In the genomic region with DNA sequence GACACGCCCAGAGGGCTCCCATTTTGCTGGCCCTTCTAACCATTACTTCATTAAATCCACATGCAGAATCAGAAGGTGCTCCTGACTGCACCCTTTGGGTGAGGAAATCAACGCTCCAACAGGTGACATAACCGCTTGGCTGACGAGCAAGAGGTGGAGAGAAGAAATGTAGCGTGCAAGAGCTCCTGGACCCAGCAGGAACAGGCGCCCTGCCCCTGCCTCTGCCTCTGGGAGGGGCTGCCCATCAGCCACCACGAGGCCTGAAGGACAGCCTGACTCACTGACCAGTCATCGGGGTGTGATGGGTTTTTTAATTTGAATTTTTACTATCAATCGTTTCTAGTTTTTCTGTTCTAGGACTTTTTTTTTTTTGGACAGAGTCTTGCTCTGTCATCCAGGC, we compare ENCODE assay signal across 18 cellular contexts.
DNase-seq lines count a peak whose midpoint lies in the region; FAIRE-seq and TF ChIP-seq lines count a peak whose summit lies in the region.
"Had no signal": no experiment of that assay in that cellular context is flagged by ENCODE, and none has a peak within 500 bp of the region (broad histone marks: within the 10 kb centered on the region; RNA-seq: fewer than 3 reads in every experiment).

No MANE protein-coding gene starts in this region.

- no peak overlapping the region for H3K27ac Mint-ChIP-seq in activated naive CD4-positive, alpha-beta T cell treated with anti-CD3 and anti-CD28 coated beads, Interleukin-2, amount 10 ng/mL, durations not matched to agents 7 days and 5 days
- no peak overlapping the region for H3K27ac Mint-ChIP-seq in activated naive CD8-positive, alpha-beta T cell treated with anti-CD3 and anti-CD28 coated beads for 36 hours
- H3K27ac Mint-ChIP-seq: CD4-positive, CD25-positive, alpha-beta regulatory T cell had no signal

- H3K9ac ChIP-seq in neuronal stem cell (ENCODE audit: low read depth, low read length, poor library complexity), result no peak overlapping the region
- H3K9ac ChIP-seq: KMS-11 had no signal

- no peak overlapping the region for H3K14ac ChIP-seq in neuronal stem cell (ENCODE audit: low read length)

- peaks cover 0 to 2% of the 10 kb centered on the region in 2 donors for H3K9me3 ChIP-seq in neuronal stem cell (replicated peaks in 1 of 2; ENCODE audit: control insufficient read depth in 2 of 2, insufficient read depth in 1 of 2, low read depth in 1 of 2, low read length in 2 of 2)

- no peak overlapping the region for H2AFZ ChIP-seq in neuronal stem cell (ENCODE audit: low read length)

- no peaks in the 10 kb centered on the region for H3K27me3 Mint-ChIP-seq in activated naive CD4-positive, alpha-beta T cell treated with anti-CD3 and anti-CD28 coated beads, Interleukin-2, amount 10 ng/mL, durations not matched to agents 7 days and 5 days
- H3K27me3 Mint-ChIP-seq in activated naive CD8-positive, alpha-beta T cell treated with anti-CD3 and anti-CD28 coated beads for 36 hours, result no peaks in the 10 kb centered on the region
- H3K27me3 Mint-ChIP-seq: CD4-positive, CD25-positive, alpha-beta regulatory T cell had no signal

- H3K4ac ChIP-seq in neuronal stem cell (ENCODE audit: low read length), result no peak overlapping the region

- no peak overlapping the region for H2BK5ac ChIP-seq in neuronal stem cell (ENCODE audit: low read length)

- H3K36me3 Mint-ChIP-seq in activated naive CD4-positive, alpha-beta T cell treated with anti-CD3 and anti-CD28 coated beads, Interleukin-2, amount 10 ng/mL, durations not matched to agents 7 days and 5 days, result peaks cover 12% of the 10 kb centered on the region
- peaks cover 29% of the 10 kb centered on the region for H3K36me3 Mint-ChIP-seq in activated naive CD8-positive, alpha-beta T cell treated with anti-CD3 and anti-CD28 coated beads for 36 hours

- no peak overlapping the region for H2BK120ac ChIP-seq in neuronal stem cell (ENCODE audit: low read depth, low read length)

- CTCF ChIA-PET in activated naive CD4-positive, alpha-beta T cell treated with anti-CD3 and anti-CD28 coated beads, Interleukin-2, amount 10 ng/mL, durations not matched to agents 7 days and 5 days (lab: Charles Lee), result no interaction called here

- H3K79me1 ChIP-seq in neuronal stem cell (ENCODE audit: low read depth, low read length), result peaks cover 2% of the 10 kb centered on the region

- H3K27me3 ChIP-seq in bronchial epithelial cell (ENCODE audit: control insufficient read depth, insufficient read depth, low read length) (no peaks in the 10 kb centered on the region), neuronal stem cell (ENCODE audit: control insufficient read depth in 3 of 3, insufficient read depth in 3 of 3, low read depth in 1 of 3, low read length in 3 of 3) (no peaks in the 10 kb centered on the region)

- FAIRE-seq in bronchial epithelial cell (lab: Jason Lieb, UNC), result no peak

- H3K18ac ChIP-seq in neuronal stem cell (ENCODE audit: low read length), result peak overlapping the region; percentile 27

- no peak overlapping the region for H3K4me3 ChIP-seq in bronchial epithelial cell (ENCODE audit: low read depth, low read length)
- H3K4me3 ChIP-seq in neuronal stem cell (ENCODE audit: low read length in 2 of 2), result no peak overlapping the region

- H2BK15ac ChIP-seq in neuronal stem cell (ENCODE audit: low read length), result no peak overlapping the region

- WGBS in neuronal stem cell (ENCODE audit: extremely low coverage in 2 of 2, insufficient read length in 2 of 2, insufficient replicate concordance in 1 of 2), 2 donors, result no CpG with 5 or more reads among the region's 9 CpGs

- H3K27ac ChIP-seq in neuronal stem cell (replicated peaks; ENCODE audit: low read length), result no peak overlapping the region
- H3K27ac ChIP-seq: KMS-11 had no signal

- peaks cover 27% of the 10 kb centered on the region for H3K9me3 Mint-ChIP-seq in activated naive CD4-positive, alpha-beta T cell treated with anti-CD3 and anti-CD28 coated beads, Interleukin-2, amount 10 ng/mL, durations not matched to agents 7 days and 5 days
- peaks cover 15% of the 10 kb centered on the region for H3K9me3 Mint-ChIP-seq in activated naive CD8-positive, alpha-beta T cell treated with anti-CD3 and anti-CD28 coated beads for 36 hours

- no peak for TF ChIP-seq CTCF in bronchial epithelial cell (IDR thresholded peaks at IDR 0.05; ENCODE audit: insufficient read depth, low read length, severe bottlenecking)

- no peak overlapping the region for H2BK12ac ChIP-seq in neuronal stem cell (ENCODE audit: low read length)

- no peak overlapping the region for H2AK5ac ChIP-seq in neuronal stem cell (ENCODE audit: low read depth, low read length)

- no peak overlapping the region for H3K4me2 ChIP-seq in neuronal stem cell (ENCODE audit: insufficient read depth, low read length, poor library complexity, severe bottlenecking)
- H3K4me2 ChIP-seq: KMS-11 had no signal

- H4K8ac ChIP-seq in neuronal stem cell (ENCODE audit: low read depth, low read length), result no peak overlapping the region

- DNase-seq in Daoy (ENCODE audit: low read depth), result peak; percentile 55
- DNase-seq in LoVo (ENCODE audit: low spot score), result peak; percentile 33
- DNase-seq in bronchial epithelial cell (ENCODE audit: low read depth), result peak; percentile 7
- no peak for DNase-seq in neuronal stem cell (ENCODE audit: low spot score)
- DNase-seq in NCI-H187 (lab: John Stamatoyannopoulos, UW), result no peak
- DNase-seq in activated naive CD4-positive, alpha-beta T cell treated with anti-CD3 and anti-CD28 coated beads, Interleukin-2, amount 10 ng/mL, durations not matched to agents 7 days and 5 days, result no peak
- DNase-seq in activated naive CD8-positive, alpha-beta T cell treated with anti-CD3 and anti-CD28 coated beads for 36 hours, result no peak
- DNase-seq in NCI-H1092 treated with DMSO at 0.1 percent for 48 hours (lab: John Stamatoyannopoulos, UW), result no peak
- DNase-seq: AML-193; Calu3; CD4-positive, CD25-positive, alpha-beta regulatory T cell; DMS79 treated with DMSO at 0.1 percent for 48 hours; GF-D8; NCI-H1436 treated with DMSO at 0.1 percent for 48 hours; NCI-H2081 treated with DMSO at 0.1 percent for 48 hours; NCI-H69; SHP77 treated with DMSO at 0.1 percent for 48 hours had no signal

- peaks cover 0 to 5% of the 10 kb centered on the region in 2 donors for H3K4me1 ChIP-seq in neuronal stem cell (ENCODE audit: control insufficient read depth in 2 of 2, insufficient read depth in 1 of 2, low read depth in 1 of 2, low read length in 2 of 2)

- no peak overlapping the region for H4K91ac ChIP-seq in neuronal stem cell (ENCODE audit: low read depth, low read length, poor library complexity)

- H3K4me3 Mint-ChIP-seq in activated naive CD4-positive, alpha-beta T cell treated with anti-CD3 and anti-CD28 coated beads, Interleukin-2, amount 10 ng/mL, durations not matched to agents 7 days and 5 days, result no peak overlapping the region
- H3K4me3 Mint-ChIP-seq in activated naive CD8-positive, alpha-beta T cell treated with anti-CD3 and anti-CD28 coated beads for 36 hours, result no peak overlapping the region
- H3K4me3 Mint-ChIP-seq: CD4-positive, CD25-positive, alpha-beta regulatory T cell had no signal

- H3K4me1 Mint-ChIP-seq in activated naive CD4-positive, alpha-beta T cell treated with anti-CD3 and anti-CD28 coated beads, Interleukin-2, amount 10 ng/mL, durations not matched to agents 7 days and 5 days, result peaks cover 5% of the 10 kb centered on the region
- no peaks in the 10 kb centered on the region for H3K4me1 Mint-ChIP-seq in activated naive CD8-positive, alpha-beta T cell treated with anti-CD3 and anti-CD28 coated beads for 36 hours
- H3K4me1 Mint-ChIP-seq: CD4-positive, CD25-positive, alpha-beta regulatory T cell had no signal

- H3K36me3 ChIP-seq in bronchial epithelial cell (ENCODE audit: control insufficient read depth, insufficient read depth, low read length) (no peaks in the 10 kb centered on the region), neuronal stem cell (replicated peaks in 1 of 2; ENCODE audit: control insufficient read depth in 2 of 2, insufficient read depth in 2 of 2, low read length in 2 of 2) (no peaks in the 10 kb centered on the region)

- H3K23ac ChIP-seq in neuronal stem cell (ENCODE audit: low read depth, low read length, poor library complexity), result no peak overlapping the region

Comparison
In these comparisons a context has a peak if more than half of its experiments do, and no peak if none do; other contexts are left out.
1. DNase-seq: peak in Daoy (single experiment), LoVo (single experiment) and bronchial epithelial cell (single experiment); none in neuronal stem cell (single experiment), NCI-H187 (0 of 2), activated naive CD4-positive, alpha-beta T cell treated with anti-CD3 and anti-CD28 coated beads, Interleukin-2, amount 10 ng/mL, durations not matched to agents 7 days and 5 days (single experiment), activated naive CD8-positive, alpha-beta T cell treated with anti-CD3 and anti-CD28 coated beads for 36 hours (single experiment) and NCI-H1092 treated with DMSO at 0.1 percent for 48 hours (single experiment).